In the genomic region with DNA sequence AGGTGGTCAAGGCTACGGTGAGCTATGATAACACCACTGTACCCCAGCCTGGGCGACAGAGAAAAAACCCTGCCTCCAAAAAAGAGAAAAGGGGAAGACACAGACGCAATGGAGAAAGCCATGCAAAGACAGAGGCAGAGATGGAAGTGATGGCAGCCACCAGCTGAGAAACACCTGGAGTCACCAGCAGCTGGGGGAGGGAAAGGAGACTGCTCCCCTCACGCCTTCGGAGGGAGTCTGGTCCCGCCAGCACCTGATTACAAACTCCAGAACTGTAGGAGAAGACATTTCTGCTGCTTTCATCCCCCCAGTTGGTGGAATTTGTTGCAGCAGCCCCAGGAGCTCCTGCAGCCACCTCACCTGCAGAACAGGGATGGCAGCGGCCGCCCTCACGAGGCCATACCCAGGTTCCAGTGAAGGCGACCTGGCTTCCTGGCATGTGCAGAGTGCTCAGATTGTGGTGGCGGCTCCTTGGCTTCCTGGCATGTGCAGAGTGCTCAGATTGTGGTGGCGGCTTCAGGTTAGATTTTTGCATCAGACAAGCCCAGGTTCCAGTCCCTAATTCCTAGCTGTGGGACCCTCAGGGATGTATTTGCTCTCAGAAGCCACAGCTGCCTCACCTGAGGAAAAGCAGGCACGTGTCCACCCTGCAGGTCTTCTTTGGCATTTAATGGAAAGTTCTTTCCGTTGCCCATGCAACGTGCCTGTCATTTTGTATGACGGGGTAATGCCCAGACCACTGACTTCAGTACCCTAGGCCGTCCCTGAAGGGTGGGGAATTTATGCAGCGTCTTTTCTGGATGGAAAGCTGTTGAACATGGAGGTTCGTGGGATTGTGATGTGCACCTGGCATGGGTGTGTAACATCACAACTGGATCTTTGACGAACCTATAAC, we compare ENCODE assay signal across 15 cellular contexts.
A peak's percentile ranks its signal among the peaks of the same experiment; 100 is the strongest.
DNase-seq lines count a peak whose midpoint lies in the region; ATAC-seq and TF ChIP-seq lines count a peak whose summit lies in the region.
"Had no signal": no experiment of that assay in that cellular context is flagged by ENCODE, and none has a peak within 500 bp of the region (broad histone marks: within the 10 kb centered on the region; RNA-seq: fewer than 3 reads in every experiment).

No MANE protein-coding gene starts in this region.

- H3K36me3 ChIP-seq in heart right ventricle (no peaks in the 10 kb centered on the region), spleen (no peaks in the 10 kb centered on the region)
- H3K36me3 ChIP-seq: BLaER1 treated with 17β-estradiol and CSF1 and Interleukin-3, amounts not matched to agents 10 nM and 100 nM had no signal

- WGBS in heart right ventricle, 2 donors, result 96% methylated on average over 20 of the region's 20 CpGs
- WGBS in spleen, 5 donors, result 90 to 97% (median 94%) methylated on average over 14 to 20 of the region's 20 CpGs

- H3K9me3 ChIP-seq in heart right ventricle (peaks cover 0 to 4% (median 0%) of the 10 kb centered on the region in 11 donors), spleen (peaks cover 0 to 36% (median 5%) of the 10 kb centered on the region in 8 donors)
- H3K9me3 ChIP-seq: BLaER1 treated with 17β-estradiol and CSF1 and Interleukin-3, amounts not matched to agents 10 nM and 100 nM had no signal

- no peaks in the 10 kb centered on the region for H3K4me1 ChIP-seq in heart right ventricle
- no peaks in the 10 kb centered on the region for H3K4me1 ChIP-seq in spleen

- intact Hi-C loops in cardiac septum (cut with DNase I), result no loop called here
- intact Hi-C loops in heart right ventricle (cut with DNase I), result no loop called here
- intact Hi-C loops in spleen (cut with DNase I; ENCODE audit: low total_unique reads), result no loop called here

- H3K27ac ChIP-seq in heart right ventricle (no peak overlapping the region), spleen (no peak overlapping the region)
- H3K27ac ChIP-seq: BLaER1 treated with 17β-estradiol and CSF1 and Interleukin-3, amounts not matched to agents 10 nM and 100 nM had no signal

- ATAC-seq in heart right ventricle (no peak), HG03460 (IDR thresholded peaks at IDR 0.05; ENCODE audit: unreplicated experiment) (no peak)
- no peak for ATAC-seq in activated CD4-positive, CD25-positive, alpha-beta regulatory T cell treated with anti-CD3 and anti-CD28 coated beads, Interleukin-2, amount 50 U/mL, for 24 hours
- ATAC-seq: GM12878 had no signal

- TF ChIP-seq CTCF in heart right ventricle (IDR thresholded peaks at IDR 0.05) (no peak), spleen (IDR thresholded peaks at IDR 0.05 in 8 of 11, conservative IDR thresholded peaks at IDR 0.05 in 3 of 11) (no peak)

- DNase-seq in cardiac septum (ENCODE audit: low spot score), result peak; percentile 69
- DNase-seq in heart right ventricle, result no peak
- peak; percentile 67 for DNase-seq in mesenteric fat pad (ENCODE audit: low spot score)
- peak; percentile 56 for DNase-seq in spleen
- no peak for DNase-seq in amniotic stem cell (lab: John Stamatoyannopoulos, UW)
- DNase-seq: ACHN; Calu3; CD4-positive, CD25-positive, alpha-beta regulatory T cell; DMS 273 treated with DMSO at 0.1 percent for 48 hours; HCEC 1CT; HFFc6 had no signal

- H3K4me3 ChIP-seq in heart right ventricle (no peak overlapping the region), spleen (no peak overlapping the region)
- H3K4me3 ChIP-seq: BLaER1 treated with 17β-estradiol and CSF1 and Interleukin-3, amounts not matched to agents 10 nM and 100 nM; GM12878 had no signal

- no peak for TF ChIP-seq POLR2A in spleen (IDR thresholded peaks at IDR 0.05)

- H3K27me3 ChIP-seq in heart right ventricle (no peaks in the 10 kb centered on the region), spleen (replicated peaks in 1 of 7) (no peaks in the 10 kb centered on the region)
- H3K27me3 ChIP-seq: BLaER1 treated with 17β-estradiol and CSF1 and Interleukin-3, amounts not matched to agents 10 nM and 100 nM had no signal

Comparison
In these comparisons a context has a peak if more than half of its experiments do, and no peak if none do; other contexts are left out.
1. DNase-seq: peak in cardiac septum (single experiment), mesenteric fat pad (single experiment) and spleen (single experiment); none in heart right ventricle (0 of 2) and amniotic stem cell (single experiment).